In the genomic region with DNA sequence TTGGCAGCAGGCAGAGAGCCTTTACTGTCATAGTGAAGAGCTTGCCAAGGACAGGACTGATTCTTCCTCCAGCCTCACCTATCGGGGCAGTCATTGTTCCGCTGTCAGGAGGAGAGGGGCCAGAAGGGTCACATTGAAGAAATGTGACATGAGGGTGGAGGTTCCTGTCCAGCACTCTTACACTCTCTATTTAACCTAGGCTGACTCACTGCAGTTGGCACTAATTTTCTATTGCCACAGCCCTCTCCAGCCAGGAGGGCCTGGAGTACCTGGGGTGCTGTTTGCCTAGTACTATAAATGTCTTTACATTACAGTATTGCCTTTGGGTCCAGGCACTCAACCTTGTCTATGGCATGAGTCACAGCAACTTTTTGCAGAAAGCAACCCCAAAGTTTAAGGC, we compare ENCODE assay signal across 1 cellular context.
TF ChIP-seq lines count a peak whose summit lies in the region.
"Not testable (repeated sequence)": the region's sequence is repeated elsewhere in the genome, so short reads cannot be mapped to it uniquely, and the experiment has no call there.

No MANE protein-coding gene starts in this region.

TF ChIP-seq in A549, 52 proteins besides CTCF, POLR2A, EP300 and RAD21:
- peak; percentile 5 to 34; a peak in 1 of 4 replicates for TF ChIP-seq CEBPB (IDR thresholded peaks at IDR 0.05)
- peak; percentile 19 for TF ChIP-seq JUNB (IDR thresholded peaks at IDR 0.05)
- 0 out of 2 replicates have a peak, but pooled peaks have one; percentile 23 for TF ChIP-seq FOSL2 (IDR thresholded peaks at IDR 0.05)
- TF ChIP-seq FOSL2 (CRISPR knock-in tag; IDR thresholded peaks at IDR 0.05) = not testable (repeated sequence)
- peak; percentile 43; the same call in 1 of the 2 replicates for TF ChIP-seq GATA3 (IDR thresholded peaks at IDR 0.05; ENCODE audit: borderline replicate concordance)
TF ChIP-seq in A549: peak in this region for 4; not testable (repeated sequence) for 48.
